1 cellular context compared by ENCODE assay signal in genomic region chr4:128657638-128658037, GRCh38.
TF ChIP-seq lines count a peak whose summit lies in the region.

No MANE protein-coding gene starts in this region.

TF ChIP-seq in GM23338, 12 proteins besides CTCF, POLR2A, EP300 and RAD21:
- TF ChIP-seq, protein P1, sequence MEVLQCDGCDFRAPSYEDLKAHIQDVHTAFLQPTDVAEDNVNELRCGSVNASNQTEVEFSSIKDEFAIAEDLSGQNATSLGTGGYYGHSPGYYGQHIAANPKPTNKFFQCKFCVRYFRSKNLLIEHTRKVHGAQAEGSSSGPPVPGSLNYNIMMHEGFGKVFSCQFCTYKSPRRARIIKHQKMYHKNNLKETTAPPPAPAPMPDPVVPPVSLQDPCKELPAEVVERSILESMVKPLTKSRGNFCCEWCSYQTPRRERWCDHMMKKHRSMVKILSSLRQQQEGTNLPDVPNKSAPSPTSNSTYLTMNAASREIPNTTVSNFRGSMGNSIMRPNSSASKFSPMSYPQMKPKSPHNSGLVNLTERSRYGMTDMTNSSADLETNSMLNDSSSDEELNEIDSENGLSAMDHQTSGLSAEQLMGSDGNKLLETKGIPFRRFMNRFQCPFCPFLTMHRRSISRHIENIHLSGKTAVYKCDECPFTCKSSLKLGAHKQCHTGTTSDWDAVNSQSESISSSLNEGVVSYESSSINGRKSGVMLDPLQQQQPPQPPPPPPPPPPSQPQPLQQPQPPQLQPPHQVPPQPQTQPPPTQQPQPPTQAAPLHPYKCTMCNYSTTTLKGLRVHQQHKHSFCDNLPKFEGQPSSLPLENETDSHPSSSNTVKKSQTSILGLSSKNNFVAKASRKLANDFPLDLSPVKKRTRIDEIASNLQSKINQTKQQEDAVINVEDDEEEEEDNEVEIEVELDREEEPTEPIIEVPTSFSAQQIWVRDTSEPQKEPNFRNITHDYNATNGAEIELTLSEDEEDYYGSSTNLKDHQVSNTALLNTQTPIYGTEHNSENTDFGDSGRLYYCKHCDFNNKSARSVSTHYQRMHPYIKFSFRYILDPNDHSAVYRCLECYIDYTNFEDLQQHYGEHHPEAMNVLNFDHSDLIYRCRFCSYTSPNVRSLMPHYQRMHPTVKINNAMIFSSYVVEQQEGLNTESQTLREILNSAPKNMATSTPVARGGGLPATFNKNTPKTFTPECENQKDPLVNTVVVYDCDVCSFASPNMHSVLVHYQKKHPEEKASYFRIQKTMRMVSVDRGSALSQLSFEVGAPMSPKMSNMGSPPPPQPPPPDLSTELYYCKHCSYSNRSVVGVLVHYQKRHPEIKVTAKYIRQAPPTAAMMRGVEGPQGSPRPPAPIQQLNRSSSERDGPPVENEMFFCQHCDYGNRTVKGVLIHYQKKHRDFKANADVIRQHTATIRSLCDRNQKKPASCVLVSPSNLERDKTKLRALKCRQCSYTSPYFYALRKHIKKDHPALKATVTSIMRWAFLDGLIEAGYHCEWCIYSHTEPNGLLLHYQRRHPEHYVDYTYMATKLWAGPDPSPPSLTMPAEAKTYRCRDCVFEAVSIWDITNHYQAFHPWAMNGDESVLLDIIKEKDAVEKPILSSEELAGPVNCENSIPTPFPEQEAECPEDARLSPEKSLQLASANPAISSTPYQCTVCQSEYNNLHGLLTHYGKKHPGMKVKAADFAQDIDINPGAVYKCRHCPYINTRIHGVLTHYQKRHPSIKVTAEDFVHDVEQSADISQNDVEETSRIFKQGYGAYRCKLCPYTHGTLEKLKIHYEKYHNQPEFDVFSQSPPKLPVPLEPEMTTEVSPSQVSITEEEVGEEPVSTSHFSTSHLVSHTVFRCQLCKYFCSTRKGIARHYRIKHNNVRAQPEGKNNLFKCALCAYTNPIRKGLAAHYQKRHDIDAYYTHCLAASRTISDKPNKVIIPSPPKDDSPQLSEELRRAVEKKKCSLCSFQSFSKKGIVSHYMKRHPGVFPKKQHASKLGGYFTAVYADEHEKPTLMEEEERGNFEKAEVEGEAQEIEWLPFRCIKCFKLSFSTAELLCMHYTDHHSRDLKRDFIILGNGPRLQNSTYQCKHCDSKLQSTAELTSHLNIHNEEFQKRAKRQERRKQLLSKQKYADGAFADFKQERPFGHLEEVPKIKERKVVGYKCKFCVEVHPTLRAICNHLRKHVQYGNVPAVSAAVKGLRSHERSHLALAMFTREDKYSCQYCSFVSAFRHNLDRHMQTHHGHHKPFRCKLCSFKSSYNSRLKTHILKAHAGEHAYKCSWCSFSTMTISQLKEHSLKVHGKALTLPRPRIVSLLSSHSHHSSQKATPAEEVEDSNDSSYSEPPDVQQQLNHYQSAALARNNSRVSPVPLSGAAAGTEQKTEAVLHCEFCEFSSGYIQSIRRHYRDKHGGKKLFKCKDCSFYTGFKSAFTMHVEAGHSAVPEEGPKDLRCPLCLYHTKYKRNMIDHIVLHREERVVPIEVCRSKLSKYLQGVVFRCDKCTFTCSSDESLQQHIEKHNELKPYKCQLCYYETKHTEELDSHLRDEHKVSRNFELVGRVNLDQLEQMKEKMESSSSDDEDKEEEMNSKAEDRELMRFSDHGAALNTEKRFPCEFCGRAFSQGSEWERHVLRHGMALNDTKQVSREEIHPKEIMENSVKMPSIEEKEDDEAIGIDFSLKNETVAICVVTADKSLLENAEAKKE (CRISPR knock-in tag; IDR thresholded peaks at IDR 0.05): no peak
- TF ChIP-seq ZNF331 (CRISPR knock-in tag; IDR thresholded peaks at IDR 0.05; ENCODE audit: low read depth): no peak
- no peak for TF ChIP-seq CREB1 (CRISPR knock-in tag; IDR thresholded peaks at IDR 0.05; ENCODE audit: low read depth)
- TF ChIP-seq NANOG (IDR thresholded peaks at IDR 0.05; ENCODE audit: borderline replicate concordance): no peak
- no peak for TF ChIP-seq REST (IDR thresholded peaks at IDR 0.05; ENCODE audit: unreplicated experiment)
